In genomic region chr1:201676061-201676644, GRCh38 we compare ENCODE assay signal across 10 cellular contexts.
DNase-seq lines count a peak whose midpoint lies in the region; ATAC-seq and TF ChIP-seq lines count a peak whose summit lies in the region.
"Had no signal": no experiment of that assay in that cellular context is flagged by ENCODE, and none has a peak within 500 bp of the region (broad histone marks: within the 10 kb centered on the region; RNA-seq: fewer than 3 reads in every experiment).

No MANE protein-coding gene starts in this region.

- no peak for TF ChIP-seq CTCF in right atrium auricular region (IDR thresholded peaks at IDR 0.05)
- no peak for TF ChIP-seq CTCF in body of pancreas (IDR thresholded peaks at IDR 0.05)
- no peak for TF ChIP-seq CTCF in GM13977 (IDR thresholded peaks at IDR 0.05; ENCODE audit: extremely low read depth, insufficient read depth, missing control alignments)

- no peaks in the 10 kb centered on the region for H3K9me3 ChIP-seq in right atrium auricular region
- H3K9me3 ChIP-seq in body of pancreas = no peaks in the 10 kb centered on the region
- H3K9me3 ChIP-seq in aorta (ENCODE audit: control insufficient read depth, low read length) = no peaks in the 10 kb centered on the region

- intact Hi-C loops in Right ventricle myocardium superior (cut with DNase I) = no loop called here
- intact Hi-C loops in body of pancreas (cut with DNase I) = no loop called here
- intact Hi-C loops in left colon (cut with DNase I, micrococcal nuclease) = no loop called here
- intact Hi-C loops in aorta (cut with DNase I) = no loop called here

- no peaks in the 10 kb centered on the region for H3K27me3 ChIP-seq in right atrium auricular region
- H3K27me3 ChIP-seq in body of pancreas = no peaks in the 10 kb centered on the region
- H3K27me3 ChIP-seq in aorta (ENCODE audit: control insufficient read depth in 1 of 2, insufficient read depth in 2 of 2, low read length in 1 of 2) = no peaks in the 10 kb centered on the region

- no peak for DNase-seq in Right ventricle myocardium superior
- no peak for DNase-seq in right atrium auricular region (ENCODE audit: low spot score)
- DNase-seq in body of pancreas = peak in 3 of 4 donors; percentile 45 to 57 (median 48)
- peak; percentile 37 to 38 for DNase-seq in left colon
- peak in 1 of 2 donors; percentile 54 for DNase-seq in aorta
- DNase-seq in T-helper 9 cell = no peak
- no peak for DNase-seq in GM13977 (ENCODE audit: low spot score)
- DNase-seq: naive B cell, T-helper 1 cell had no signal

- H3K36me3 ChIP-seq in right atrium auricular region = no peaks in the 10 kb centered on the region
- H3K36me3 ChIP-seq in body of pancreas (replicated peaks in 1 of 2; ENCODE audit: insufficient read depth in 1 of 2, low read depth in 2 of 2) = no peaks in the 10 kb centered on the region
- no peaks in the 10 kb centered on the region for H3K36me3 ChIP-seq in aorta (ENCODE audit: control insufficient read depth in 1 of 2, insufficient read depth in 2 of 2, low read length in 1 of 2)

- no peak overlapping the region for H3K27ac ChIP-seq in right atrium auricular region
- peak overlapping the region in 3 of 4 donors; percentile 2 to 45 (median 32) for H3K27ac ChIP-seq in body of pancreas
- H3K27ac ChIP-seq in aorta (ENCODE audit: low read depth in 1 of 2, low read length in 2 of 2) = no peak overlapping the region

- no peak for TF ChIP-seq POLR2A in body of pancreas (IDR thresholded peaks at IDR 0.05)

- 36 to 48% methylated on average over 7 of the region's 7 CpGs for WGBS in body of pancreas, 2 donors
- 22 to 32% methylated on average over 7 of the region's 7 CpGs for WGBS in aorta, 2 donors

- ATAC-seq in Right ventricle myocardium superior (ENCODE audit: poor library complexity) (peak; percentile 58), body of pancreas (no peak), left colon (peak; percentile 87), aorta (ENCODE audit: low FRiP score) (peak; percentile 71), GM21619 (IDR thresholded peaks at IDR 0.05; ENCODE audit: unreplicated experiment) (no peak)

- in situ Hi-C loops in GM13977 (cut with MboI; ENCODE audit: low pct_unique_long_range_greater_than_20kb, low sequenced_read_pairs, unreplicated experiment) = no loop called here

- H3K4me3 ChIP-seq in right atrium auricular region (no peak overlapping the region), body of pancreas (no peak overlapping the region), aorta (ENCODE audit: low read length in 2 of 2) (no peak overlapping the region)

- H3K4me1 ChIP-seq in right atrium auricular region (peaks cover 0 to 41% of the 10 kb centered on the region in 2 donors), body of pancreas (peaks cover 19% of the 10 kb centered on the region), aorta (ENCODE audit: control insufficient read depth in 1 of 2, insufficient read depth in 2 of 2, low read length in 2 of 2) (peaks cover 0 to 10% of the 10 kb centered on the region in 2 donors)

Comparison
In these comparisons a context has a peak if more than half of its experiments do, and no peak if none do; other contexts are left out.
1. ATAC-seq: peak in Right ventricle myocardium superior (single experiment), left colon (single experiment) and aorta (single experiment); none in body of pancreas (single experiment) and GM21619 (single experiment).
2. DNase-seq: peak in body of pancreas (3 of 4) and left colon (2 of 2); none in Right ventricle myocardium superior (single experiment), right atrium auricular region (single experiment), T-helper 9 cell (single experiment) and GM13977 (single experiment).
3. H3K27ac ChIP-seq: peak in body of pancreas (3 of 4); none in right atrium auricular region (0 of 2) and aorta (0 of 2).